Comparison of ENCODE assay signal across 8 cellular contexts in genomic region chr3:160885791-160886286, GRCh38.
DNase-seq lines count a peak whose midpoint lies in the region; ATAC-seq and TF ChIP-seq lines count a peak whose summit lies in the region.

No MANE protein-coding gene starts in this region.

- no peaks in the 10 kb centered on the region for H3K4me1 Mint-ChIP-seq in T-helper 17 cell

- peak overlapping the region in 9 of 11 experiments; percentile 8 to 60 (median 53); a peak in 15 of 22 replicates for H3K4me2 ChIP-seq in BLaER1 treated with 17β-estradiol and CSF1 and Interleukin-3, amounts not matched to agents 10 nM and 100 nM

- H3K4me3 ChIP-seq in BLaER1 treated with 17β-estradiol and CSF1 and Interleukin-3, amounts not matched to agents 10 nM and 100 nM = no peak overlapping the region
- H3K4me3 ChIP-seq in HUES6 (ENCODE audit: low read depth, low read length) = peak overlapping the region; percentile 9; the same call in 1 of the 2 replicates
- no peak overlapping the region for H3K4me3 ChIP-seq in WERI-Rb-1 (ENCODE audit: low read depth, low read length)

- peaks cover 5 to 13% (median 10%) of the 10 kb centered on the region in 10 experiments; a peak in 18 of 20 replicates for H3K4me1 ChIP-seq in BLaER1 treated with 17β-estradiol and CSF1 and Interleukin-3, amounts not matched to agents 10 nM and 100 nM
- H3K4me1 ChIP-seq in HUES6 (ENCODE audit: control insufficient read depth, insufficient read depth, low read length) = peaks cover 19% of the 10 kb centered on the region

- H3K9ac ChIP-seq in BLaER1 treated with 17β-estradiol and CSF1 and Interleukin-3, amounts not matched to agents 10 nM and 100 nM = no peak overlapping the region
- peak overlapping the region; percentile 46 for H3K9ac ChIP-seq in HUES6 (ENCODE audit: low read length)

- H3K36me3 ChIP-seq in BLaER1 treated with 17β-estradiol and CSF1 and Interleukin-3, amounts not matched to agents 10 nM and 100 nM = peaks cover 0 to 8% (median 0%) of the 10 kb centered on the region in 11 experiments; a peak in 2 of 22 replicates
- H3K36me3 ChIP-seq in HUES6 (ENCODE audit: control insufficient read depth, insufficient read depth, low read length) = no peaks in the 10 kb centered on the region
- no peaks in the 10 kb centered on the region; the same call in 1 of the 2 replicates for H3K36me3 ChIP-seq in WERI-Rb-1

- H3K9me3 ChIP-seq in BLaER1 treated with 17β-estradiol and CSF1 and Interleukin-3, amounts not matched to agents 10 nM and 100 nM (replicated peaks in 1 of 11) = peaks cover 0 to 12% (median 8%) of the 10 kb centered on the region in 11 experiments; a peak in 12 of 22 replicates
- H3K9me3 ChIP-seq in HUES6 (ENCODE audit: control insufficient read depth, insufficient read depth, low read depth, low read length) (no peaks in the 10 kb centered on the region), WERI-Rb-1 (ENCODE audit: severe bottlenecking) (no peaks in the 10 kb centered on the region), T-helper 17 cell (ENCODE audit: control insufficient read depth, low read length, poor library complexity, severe bottlenecking) (no peaks in the 10 kb centered on the region)

- H3K27me3 ChIP-seq in BLaER1 treated with 17β-estradiol and CSF1 and Interleukin-3, amounts not matched to agents 10 nM and 100 nM = no peaks in the 10 kb centered on the region
- H3K27me3 ChIP-seq in HUES6 (ENCODE audit: control insufficient read depth, insufficient read depth, low read length) (no peaks in the 10 kb centered on the region), WERI-Rb-1 (ENCODE audit: insufficient read depth, low read depth, severe bottlenecking) (no peaks in the 10 kb centered on the region)

- H3K27me3 Mint-ChIP-seq in T-helper 17 cell = no peaks in the 10 kb centered on the region

- no peaks in the 10 kb centered on the region for H3K36me3 Mint-ChIP-seq in T-helper 17 cell (ENCODE audit: low read depth)

- no peak for TF ChIP-seq CTCF in WERI-Rb-1 (IDR thresholded peaks at IDR 0.05; ENCODE audit: low read depth, low read length)

- ATAC-seq in GM21447 (IDR thresholded peaks at IDR 0.05; ENCODE audit: unreplicated experiment) (peak; percentile 33), T-helper 17 cell (no peak)

- no peak overlapping the region for H3K4me3 Mint-ChIP-seq in T-helper 17 cell

- H3K27ac ChIP-seq in BLaER1 treated with 17β-estradiol and CSF1 and Interleukin-3, amounts not matched to agents 10 nM and 100 nM = peak overlapping the region in 1 of 11 experiments; percentile 48; a peak in 2 of 22 replicates
- H3K27ac ChIP-seq in HUES6 (ENCODE audit: low read depth, low read length) = no peak overlapping the region
- H3K27ac ChIP-seq in WERI-Rb-1 = peak overlapping the region; percentile 75

- H4K20me1 ChIP-seq in BLaER1 treated with 17β-estradiol and CSF1 and Interleukin-3, amounts not matched to agents 10 nM and 100 nM = no peaks in the 10 kb centered on the region

- no peak overlapping the region for H3K27ac Mint-ChIP-seq in T-helper 17 cell

- peak; percentile 92 for DNase-seq in WERI-Rb-1
- DNase-seq in kidney tubule cell (ENCODE audit: low spot score) = peak; percentile 41
- no peak for DNase-seq in T-helper 17 cell
- DNase-seq in effector CD4-positive, alpha-beta T cell = no peak
- no peak for DNase-seq in HPDE6-E6E7 (ENCODE audit: extremely low spot score)

Comparison
In these comparisons a context has a peak if more than half of its experiments do, and no peak if none do; other contexts are left out.
1. DNase-seq: peak in WERI-Rb-1 (single experiment) and kidney tubule cell (single experiment); none in T-helper 17 cell (0 of 3), effector CD4-positive, alpha-beta T cell (single experiment) and HPDE6-E6E7 (single experiment).